ENCODE assay signal across 24 cellular contexts in the genomic region with DNA sequence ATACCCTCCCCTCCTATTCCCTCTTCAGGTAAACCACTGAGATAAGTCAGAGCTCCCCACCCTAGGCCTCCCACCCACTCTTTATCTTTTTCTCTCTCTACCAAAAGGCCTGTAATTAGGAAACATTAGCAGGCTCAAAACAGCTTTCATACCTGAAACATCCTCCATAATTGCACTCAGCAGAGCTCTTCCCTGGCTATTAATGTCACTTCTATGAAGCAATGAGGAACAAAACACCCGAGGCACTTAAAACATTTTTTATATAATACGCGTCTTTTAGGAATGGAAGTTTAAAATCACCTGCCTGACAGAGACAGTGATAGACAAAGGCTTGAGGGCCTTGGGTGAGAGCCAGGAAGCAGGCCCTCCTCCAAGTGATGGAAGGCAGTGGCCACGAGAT.
"Had no signal": no experiment of that assay in that cellular context is flagged by ENCODE, and none has a peak within 500 bp of the region (broad histone marks: within the 10 kb centered on the region; RNA-seq: fewer than 3 reads in every experiment).

No MANE protein-coding gene starts in this region.

- DNase-seq: activated CD4-positive, alpha-beta T cell treated with anti-CD3 and anti-CD28 coated beads, Interleukin-2, amount 10 ng/mL, durations not matched to agents 7 days and 5 days; activated CD8-positive, alpha-beta T cell treated with anti-CD3 and anti-CD28 coated beads, Interleukin-2, amount 10 ng/mL, durations not matched to agents 7 days and 5 days; activated naive CD4-positive, alpha-beta T cell treated with Interleukin-2 at 50 U/mL for 16 hours; activated T-cell treated with anti-CD3 and anti-CD28 coated beads, Interleukin-2, amount 50 U/mL, for 24 hours; body of pancreas; endodermal cell; foreskin keratinocyte; glutamatergic neuron; hippocampal formation; islet precursor cell; left colon; natural killer cell; posterior cingulate gyrus; retina; stimulated activated CD4-positive, alpha-beta T cell treated with anti-CD3 and anti-CD28 coated beads, Interleukin-12 subunit alpha, Interleukin-12 subunit beta, amount 100 ng/mL, for 4 hours; stimulated activated CD4-positive, alpha-beta T cell treated with anti-CD3 and anti-CD28 coated beads, Interleukin-1b, Interleukin-23, amount 100 ng/mL, for 48 hours; stimulated activated CD8-positive, alpha-beta memory T cell treated with anti-CD3 and anti-CD28 coated beads, Interleukin-4, amount 100 ng/mL, for 48 hours; stimulated activated naive CD8-positive, alpha-beta T cell treated with anti-CD3 and anti-CD28 coated beads, Interleukin-15, Interleukin-2, amounts not matched to agents 100 U/mL and 50 U/mL, for 24 hours; substantia nigra; T1000 had no signal

- H3K27me3 ChIP-seq: body of pancreas, dorsolateral prefrontal cortex, foreskin keratinocyte, tibial nerve had no signal

- H3K4me3 ChIP-seq: body of pancreas, dorsolateral prefrontal cortex, lung, tibial nerve had no signal

- H3K36me3 ChIP-seq: tibial nerve had no signal

- H3K27ac ChIP-seq: body of pancreas, dorsolateral prefrontal cortex, epithelial cell of prostate, foreskin keratinocyte, tibial nerve had no signal

- H3K9me3 ChIP-seq: body of pancreas, tibial nerve had no signal
